ENCODE assay signal across 16 cellular contexts in the genomic region with DNA sequence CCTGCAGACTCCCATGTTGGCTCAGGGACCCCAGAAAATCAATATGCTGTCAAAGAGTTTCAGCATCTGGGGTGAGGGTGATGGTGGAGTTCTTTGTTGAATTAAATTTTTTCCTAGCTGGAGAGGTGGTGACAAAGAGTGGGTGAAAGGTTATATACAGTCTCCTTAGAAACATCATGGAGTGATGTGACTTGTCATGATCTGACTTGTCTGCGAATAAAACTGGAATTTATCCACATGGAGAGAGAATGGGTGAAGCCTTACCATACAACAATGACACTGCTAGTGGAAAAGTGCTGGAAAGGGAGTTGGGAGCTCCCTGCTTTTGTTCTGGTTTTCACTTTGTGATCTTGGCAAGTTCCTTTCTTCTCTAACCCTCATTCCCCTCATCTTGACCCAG.
"Had no signal": no experiment of that assay in that cellular context is flagged by ENCODE, and none has a peak within 500 bp of the region (broad histone marks: within the 10 kb centered on the region; RNA-seq: fewer than 3 reads in every experiment).

No MANE protein-coding gene starts in this region.

- H3K27ac ChIP-seq: parathyroid adenoma, skin epidermis had no signal

- ATAC-seq: activated CD8-positive, alpha-beta T cell treated with anti-CD3 and anti-CD28 coated beads for 36 hours; activated T-cell treated with anti-CD3 and anti-CD28 coated beads, Interleukin-2, amount 50 U/mL, for 4 hours; lower lobe of right lung; T-helper 17 cell had no signal

- DNase-seq: activated B cell treated with CpG ODN at 0.5 μM for 24 hours; activated CD4-positive, alpha-beta T cell treated with anti-CD3 and anti-CD28 coated beads for 48 hours; activated CD8-positive, alpha-beta T cell treated with anti-CD3 and anti-CD28 coated beads for 36 hours; activated effector memory CD4-positive, alpha-beta T cell treated with Interleukin-2 at 50 U/mL for 16 hours; activated T-cell treated with anti-CD3 and anti-CD28 coated beads, Interleukin-2, amount 50 U/mL, for 4 hours; endodermal cell; erythroblast; immature natural killer cell; lower lobe of right lung; stimulated activated CD4-positive, alpha-beta T cell treated with anti-CD3 and anti-CD28 coated beads, Interleukin-4, amount 100 ng/mL, for 24 hours; stimulated activated naive CD4-positive, alpha-beta T cell; substantia nigra; T-helper 17 cell; trophoblast cell had no signal

- H3K36me3 ChIP-seq: lower lobe of right lung had no signal

- H3K4me1 ChIP-seq: parathyroid adenoma had no signal

- H2AFZ ChIP-seq: parathyroid adenoma had no signal

- H3K4me3 ChIP-seq: lower lobe of right lung, skin epidermis had no signal

- H3K9ac ChIP-seq: parathyroid adenoma had no signal
